In genomic region chr12:87117516-87117915, GRCh38 we compare ENCODE assay signal across 1 cellular context.
TF ChIP-seq lines count a peak whose summit lies in the region.

No MANE protein-coding gene starts in this region.

TF ChIP-seq in GM23338, 12 proteins besides CTCF, POLR2A, EP300 and RAD21 (continued from another document):
- TF ChIP-seq ZNF462 (CRISPR knock-in tag; IDR thresholded peaks at IDR 0.05) (no peak), JUNB (IDR thresholded peaks at IDR 0.05; ENCODE audit: unreplicated experiment) (no peak)
